In genomic region chr5:175478384-175479124, GRCh38 we compare ENCODE assay signal across 8 cellular contexts. TPM values are rescaled to one million over a fixed set of nuclear protein-coding genes. Genes with fewer than 3 reads are reported as not detected.
DNase-seq lines count a peak whose midpoint lies in the region; ATAC-seq and TF ChIP-seq lines count a peak whose summit lies in the region.

Gene SFXN1, plus strand, starts transcription at chr5:175478560. Its CDS starts 13,544 bp downstream, at chr5:175492104.

- DNase-seq in Caki2 (ENCODE audit: low read depth) (peak; percentile 73), HS-5 (ENCODE audit: low read depth) (peak; percentile 34), PC-9 (peak in 1 of 2 experiments; percentile 76), fibroblast of gingiva (ENCODE audit: low read depth) (peak; percentile 71)
- peak; percentile 86 to 91 for DNase-seq in activated T-cell treated with anti-CD3 and anti-CD28 coated beads, Interleukin-2, amount 50 U/mL, for 72 hours
- DNase-seq in naive thymus-derived CD4-positive, alpha-beta T cell: peak; percentile 56 to 90 (median 76)
- DNase-seq in stimulated activated naive B cell treated with anti-CD40 and anti-IgM and Interleukin-4, amounts not matched to agents 10 μg/mL and 1 μg/mL and 100 μg/mL, for 72 hours: peak; percentile 76

- CTCF ChIA-PET in PC-9 (lab: Charles Lee): no interaction called here
- CTCF ChIA-PET in naive thymus-derived CD4-positive, alpha-beta T cell (lab: Charles Lee): interaction anchor here (1.7 kb wide), 1 partner anchor 14 kb away, joined by 7 read pairs; no protein-coding TSS in a partner anchor

- peaks cover 3% of the 10 kb centered on the region; the same call in 1 of the 2 replicates for H4K20me1 ChIP-seq in PC-9 (ENCODE audit: insufficient read depth)

- peak within 1 kb of the TSS; percentile 91 for H3K27ac Mint-ChIP-seq in activated T-cell treated with anti-CD3 and anti-CD28 coated beads, Interleukin-2, amount 50 U/mL, for 72 hours
- peak within 1 kb of the TSS; percentile 71 to 98 (median 95) for H3K27ac Mint-ChIP-seq in naive thymus-derived CD4-positive, alpha-beta T cell
- H3K27ac Mint-ChIP-seq in stimulated activated naive B cell treated with anti-CD40 and anti-IgM and Interleukin-4, amounts not matched to agents 10 μg/mL and 1 μg/mL and 100 μg/mL, for 72 hours: peak within 1 kb of the TSS; percentile 98

- intact Hi-C loops in PC-9 (cut with micrococcal nuclease; ENCODE audit: unreplicated experiment): no loop called here
- intact Hi-C loops in naive thymus-derived CD4-positive, alpha-beta T cell (cut with micrococcal nuclease): loop anchor here (1.0 to 5.0 kb wide), 5 partner anchors 14 to 1861 kb away; partner anchors contain the start of gene BOD1 (in 1 of the 2)

- H3K36me3 Mint-ChIP-seq in activated T-cell treated with anti-CD3 and anti-CD28 coated beads, Interleukin-2, amount 50 U/mL, for 72 hours (ENCODE audit: insufficient read depth in 2 of 2): peaks cover 10 to 33% of the 10 kb centered on the region in 2 donors
- peaks cover 4 to 26% (median 14%) of the 10 kb centered on the region in 5 donors for H3K36me3 Mint-ChIP-seq in naive thymus-derived CD4-positive, alpha-beta T cell
- H3K36me3 Mint-ChIP-seq in stimulated activated naive B cell treated with anti-CD40 and anti-IgM and Interleukin-4, amounts not matched to agents 10 μg/mL and 1 μg/mL and 100 μg/mL, for 72 hours: peaks cover 12 to 18% of the 10 kb centered on the region in 2 donors

- in situ Hi-C loops in Caki2 (cut with HindIII; ENCODE audit: low pct_unique_long_range_greater_than_20kb, low sequenced_read_pairs): no loop called here

- no peak for TF ChIP-seq CTCF in PC-9 (conservative IDR thresholded peaks at IDR 0.05)

- no peak within 1 kb of the TSS for H3K27ac ChIP-seq in PC-9
- H3K27ac ChIP-seq in naive thymus-derived CD4-positive, alpha-beta T cell (ENCODE audit: low read depth, low read length): peak within 1 kb of the TSS; percentile 72

- peaks cover 66% of the 10 kb centered on the region for H3K4me1 Mint-ChIP-seq in activated T-cell treated with anti-CD3 and anti-CD28 coated beads, Interleukin-2, amount 50 U/mL, for 72 hours (ENCODE audit: low read depth)
- H3K4me1 Mint-ChIP-seq in naive thymus-derived CD4-positive, alpha-beta T cell: peaks cover 33 to 64% (median 54%) of the 10 kb centered on the region in 7 donors
- peaks cover 16 to 28% of the 10 kb centered on the region in 2 donors for H3K4me1 Mint-ChIP-seq in stimulated activated naive B cell treated with anti-CD40 and anti-IgM and Interleukin-4, amounts not matched to agents 10 μg/mL and 1 μg/mL and 100 μg/mL, for 72 hours

- H3K9me2 ChIP-seq in PC-9 (ENCODE audit: insufficient read depth): no peaks in the 10 kb centered on the region

- no peaks in the 10 kb centered on the region for H3F3A ChIP-seq in PC-9 (ENCODE audit: insufficient read depth, low read depth)

- peak within 1 kb of the TSS; percentile 98 for H3K4me3 ChIP-seq in PC-9
- H3K4me3 ChIP-seq in naive thymus-derived CD4-positive, alpha-beta T cell (ENCODE audit: low read length): peak within 1 kb of the TSS; percentile 93

- no peaks in the 10 kb centered on the region for H3K9me3 ChIP-seq in PC-9 (ENCODE audit: insufficient read depth, low read depth)
- H3K9me3 ChIP-seq in naive thymus-derived CD4-positive, alpha-beta T cell (ENCODE audit: control insufficient read depth in 2 of 3, low read length in 3 of 3): no peaks in the 10 kb centered on the region

- no TSS peak for BruUV-seq in PC-9 (replicated peaks; lab: Mats Ljungman, UMichigan)

- H3K27me3 Mint-ChIP-seq in activated T-cell treated with anti-CD3 and anti-CD28 coated beads, Interleukin-2, amount 50 U/mL, for 72 hours (ENCODE audit: low read depth): peaks cover 12% of the 10 kb centered on the region
- peaks cover 0 to 19% (median 4%) of the 10 kb centered on the region in 5 donors for H3K27me3 Mint-ChIP-seq in naive thymus-derived CD4-positive, alpha-beta T cell
- H3K27me3 Mint-ChIP-seq in stimulated activated naive B cell treated with anti-CD40 and anti-IgM and Interleukin-4, amounts not matched to agents 10 μg/mL and 1 μg/mL and 100 μg/mL, for 72 hours: peaks cover 25 to 27% of the 10 kb centered on the region in 2 donors

- POLR2A ChIA-PET in PC-9 (lab: Charles Lee; ENCODE audit: unreplicated experiment): interaction anchor here (0.6 to 0.8 kb wide), 3 partner anchors 41 to 1718 kb away, joined by 5 to 9 read pairs (median 6); no protein-coding TSS in a partner anchor
- POLR2A ChIA-PET in naive thymus-derived CD4-positive, alpha-beta T cell (lab: Charles Lee): interaction anchor here (0.6 to 1.3 kb wide), 11 partner anchors 12 to 173 kb away, joined by 3 to 11 read pairs (median 4); no protein-coding TSS in a partner anchor

- H3K36me3 ChIP-seq in PC-9 (ENCODE audit: low read depth): no peaks in the 10 kb centered on the region
- H3K36me3 ChIP-seq in naive thymus-derived CD4-positive, alpha-beta T cell (ENCODE audit: control insufficient read depth in 2 of 3, insufficient read depth in 3 of 3, low read length in 3 of 3): peaks cover 0 to 10% (median 0%) of the 10 kb centered on the region in 3 experiments

- peaks cover 7% of the 10 kb centered on the region for H3K4me1 ChIP-seq in PC-9 (replicated peaks; ENCODE audit: insufficient read depth)
- peaks cover 29 to 34% of the 10 kb centered on the region in 2 donors for H3K4me1 ChIP-seq in naive thymus-derived CD4-positive, alpha-beta T cell (ENCODE audit: control insufficient read depth in 2 of 2, insufficient read depth in 2 of 2, low read length in 2 of 2)

- peak within 1 kb of the TSS; percentile 96 for H2AFZ ChIP-seq in PC-9

- ATAC-seq in GM19463 (IDR thresholded peaks at IDR 0.05; ENCODE audit: unreplicated experiment): peak; percentile 84
- peak; percentile 91 to 92 for ATAC-seq in activated T-cell treated with anti-CD3 and anti-CD28 coated beads, Interleukin-2, amount 50 U/mL, for 72 hours (replicated peaks in 1 of 2)
- peak; percentile 82 for ATAC-seq in naive thymus-derived CD4-positive, alpha-beta T cell
- peak; percentile 83 to 92 for ATAC-seq in stimulated activated naive B cell treated with anti-CD40 and anti-IgM and Interleukin-4, amounts not matched to agents 10 μg/mL and 1 μg/mL and 100 μg/mL, for 72 hours (replicated peaks)

- no peaks in the 10 kb centered on the region for H3K9me3 Mint-ChIP-seq in activated T-cell treated with anti-CD3 and anti-CD28 coated beads, Interleukin-2, amount 50 U/mL, for 72 hours
- peaks cover 0 to 2% (median 0%) of the 10 kb centered on the region in 11 donors for H3K9me3 Mint-ChIP-seq in naive thymus-derived CD4-positive, alpha-beta T cell
- no peaks in the 10 kb centered on the region for H3K9me3 Mint-ChIP-seq in stimulated activated naive B cell treated with anti-CD40 and anti-IgM and Interleukin-4, amounts not matched to agents 10 μg/mL and 1 μg/mL and 100 μg/mL, for 72 hours

- H3K4me2 ChIP-seq in PC-9: peak within 1 kb of the TSS; percentile 79

- peaks cover 31% of the 10 kb centered on the region for H3K27me3 ChIP-seq in PC-9 (ENCODE audit: insufficient read depth, low read depth)
- no peaks in the 10 kb centered on the region for H3K27me3 ChIP-seq in naive thymus-derived CD4-positive, alpha-beta T cell (ENCODE audit: control insufficient read depth in 2 of 2, insufficient read depth in 2 of 2, low read length in 2 of 2)

- peaks cover 48% of the 10 kb centered on the region for H3K79me2 ChIP-seq in PC-9 (ENCODE audit: low read depth)

- H3K4me3 Mint-ChIP-seq in activated T-cell treated with anti-CD3 and anti-CD28 coated beads, Interleukin-2, amount 50 U/mL, for 72 hours: peak within 1 kb of the TSS; percentile 97
- peak within 1 kb of the TSS; percentile 95 to 98 (median 98) for H3K4me3 Mint-ChIP-seq in naive thymus-derived CD4-positive, alpha-beta T cell
- peak within 1 kb of the TSS; percentile 95 to 98 for H3K4me3 Mint-ChIP-seq in stimulated activated naive B cell treated with anti-CD40 and anti-IgM and Interleukin-4, amounts not matched to agents 10 μg/mL and 1 μg/mL and 100 μg/mL, for 72 hours

RNA-seq across cellular contexts. Expression of gene SFXN1, which starts in this region (rescaled TPM):
- 199 and 231 TPM in 2 replicates for total RNA-seq in Caki2 (2014; rRNA removed; shearing (Covaris generic); ENCODE audit: low replicate concordance)
- total RNA-seq in PC-9 (2021): 43.6 and 61.4 TPM in 2 replicates
- total RNA-seq in activated T-cell treated with anti-CD3 and anti-CD28 coated beads, Interleukin-2, amount 50 U/mL, for 72 hours: 100 to 1,000 TPM; 150 to 151 TPM
- total RNA-seq in naive thymus-derived CD4-positive, alpha-beta T cell: 100 to 1,000 TPM in 1 of 5 experiments, 10 to 100 TPM in 4; 58.7 to 177 (median 88.9) TPM
- polyA plus RNA-seq in naive thymus-derived CD4-positive, alpha-beta T cell: 10 to 100 TPM; 40.2 to 64.0 TPM
